Comparison of ENCODE assay signal across 10 cellular contexts in genomic region chr1:164707868-164708331, GRCh38.
DNase-seq lines count a peak whose midpoint lies in the region; ATAC-seq and TF ChIP-seq lines count a peak whose summit lies in the region.
"Had no signal": no experiment of that assay in that cellular context is flagged by ENCODE, and none has a peak within 500 bp of the region (broad histone marks: within the 10 kb centered on the region; RNA-seq: fewer than 3 reads in every experiment).

No MANE protein-coding gene starts in this region.

- TF ChIP-seq CTCF in adrenal gland (IDR thresholded peaks at IDR 0.05) (no peak), heart left ventricle (IDR thresholded peaks at IDR 0.05) (no peak)

- H3K36me3 ChIP-seq in adrenal gland (replicated peaks in 1 of 2) (no peaks in the 10 kb centered on the region), heart left ventricle (no peaks in the 10 kb centered on the region), skeletal muscle satellite cell (ENCODE audit: insufficient read depth, low read length) (no peaks in the 10 kb centered on the region)

- H3K9me3 ChIP-seq in adrenal gland (replicated peaks in 1 of 3) (no peaks in the 10 kb centered on the region), heart left ventricle (no peaks in the 10 kb centered on the region), skeletal muscle satellite cell (replicated peaks; ENCODE audit: low read length) (no peaks in the 10 kb centered on the region)

- no peak overlapping the region for H3K4me3 ChIP-seq in adrenal gland
- H3K4me3 ChIP-seq in heart left ventricle = no peak overlapping the region
- H3K4me3 ChIP-seq in skeletal muscle satellite cell (ENCODE audit: low read length) = no peak overlapping the region

- no peak overlapping the region for H3K9ac ChIP-seq in skeletal muscle satellite cell (ENCODE audit: low read depth, low read length)

- peak overlapping the region in 4 of 5 donors; percentile 30 to 86 (median 78) for H3K27ac ChIP-seq in adrenal gland
- peak overlapping the region in 11 of 12 donors; percentile 28 to 81 (median 60) for H3K27ac ChIP-seq in heart left ventricle

- H3K4me1 ChIP-seq in adrenal gland (replicated peaks in 1 of 2) (peaks cover 27 to 77% of the 10 kb centered on the region in 2 donors), heart left ventricle (peaks cover 3 to 94% (median 70%) of the 10 kb centered on the region in 12 donors), skeletal muscle satellite cell (ENCODE audit: control insufficient read depth, insufficient read depth, low read length) (peaks cover 35% of the 10 kb centered on the region)

- DNase-seq in GM04503 (ENCODE audit: low read depth) = peak; percentile 64
- DNase-seq in adrenal gland = peak; percentile 62 to 83 (median 70)
- DNase-seq in heart left ventricle = peak in 2 of 5 donors; percentile 60 to 62
- DNase-seq in NCI-H1436 treated with DMSO at 0.1 percent for 48 hours (lab: John Stamatoyannopoulos, UW) = no peak
- no peak for DNase-seq in COLO668 (lab: John Stamatoyannopoulos, UW; ENCODE audit: unreplicated experiment)
- DNase-seq in stimulated activated CD4-positive, alpha-beta T cell treated with anti-CD3 and anti-CD28 coated beads, Interleukin-15, amount 100 ng/mL, for 24 hours = no peak
- DNase-seq: activated CD8-positive, alpha-beta T cell treated with anti-CD3 and anti-CD28 coated beads for 36 hours; DND-41 had no signal

- peak; percentile 30 to 79 (median 44) for ATAC-seq in heart left ventricle
- ATAC-seq in GM18517 (IDR thresholded peaks at IDR 0.05; ENCODE audit: unreplicated experiment) = no peak
- ATAC-seq: activated CD8-positive, alpha-beta T cell treated with anti-CD3 and anti-CD28 coated beads for 36 hours had no signal

- 56 to 73% (median 62%) methylated on average over 8 of the region's 8 CpGs for WGBS in adrenal gland, 4 donors
- 52 to 67% (median 56%) methylated on average over 8 of the region's 8 CpGs for WGBS in heart left ventricle, 4 donors

- intact Hi-C loops in adrenal gland (cut with DNase I) = no loop called here
- intact Hi-C loops in heart left ventricle (cut with DNase I) = loop anchor here in 3 of 10 donors (5.0 to 10.0 kb wide), 3 partner anchors 61 to 153 kb away; partner anchors contain the start of gene PBX1 (in 1 of the 3)

- H3K4me2 ChIP-seq in skeletal muscle satellite cell (ENCODE audit: low read length) = peak overlapping the region; percentile 36

- TF ChIP-seq POLR2A in adrenal gland (IDR thresholded peaks at IDR 0.05) (no peak), heart left ventricle (IDR thresholded peaks at IDR 0.05) (no peak)

- H3K27me3 ChIP-seq in adrenal gland (no peaks in the 10 kb centered on the region), heart left ventricle (no peaks in the 10 kb centered on the region), skeletal muscle satellite cell (ENCODE audit: control insufficient read depth, insufficient read depth, low read length) (no peaks in the 10 kb centered on the region)

Comparison
In these comparisons a context has a peak if more than half of its experiments do, and no peak if none do; other contexts are left out.
1. DNase-seq: peak in GM04503 (single experiment) and adrenal gland (7 of 7); none in NCI-H1436 treated with DMSO at 0.1 percent for 48 hours (single experiment), COLO668 (single experiment) and stimulated activated CD4-positive, alpha-beta T cell treated with anti-CD3 and anti-CD28 coated beads, Interleukin-15, amount 100 ng/mL, for 24 hours (single experiment).